In the genomic region with DNA sequence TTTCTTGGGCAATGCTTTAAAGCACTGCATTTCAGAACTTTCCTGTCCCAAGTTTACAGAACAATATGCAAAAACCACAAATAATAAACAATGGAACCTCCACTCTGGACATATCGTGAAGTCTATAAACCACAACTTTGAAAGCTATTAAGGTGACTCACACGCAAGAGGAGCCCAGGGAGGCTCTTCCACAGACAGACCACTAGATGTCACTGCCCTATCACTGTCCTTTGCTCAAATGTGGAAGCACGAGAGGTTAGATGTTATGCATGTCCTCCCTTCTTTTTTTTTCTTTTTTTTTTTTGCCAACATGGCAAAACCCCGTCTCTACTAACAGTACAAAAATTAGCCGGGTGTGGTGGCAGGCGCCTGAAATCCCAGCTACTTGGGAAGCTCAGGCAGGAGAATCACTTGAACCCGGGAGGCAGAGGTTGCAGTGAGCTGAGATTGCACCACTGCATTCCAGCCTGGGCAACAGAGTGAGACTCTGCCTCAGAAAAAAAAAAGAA, we compare ENCODE assay signal across 8 cellular contexts.
DNase-seq lines count a peak whose midpoint lies in the region; ATAC-seq and TF ChIP-seq lines count a peak whose summit lies in the region.
"Not testable (repeated sequence)": the region's sequence is repeated elsewhere in the genome, so short reads cannot be mapped to it uniquely, and the experiment has no call there.

No MANE protein-coding gene starts in this region.

- not testable (repeated sequence) for H3K27ac Mint-ChIP-seq in GM23338; stimulated activated naive CD8-positive, alpha-beta T cell treated with anti-CD3 and anti-CD28 coated beads, Interleukin-15, amount 100 ng/mL, for 72 hours

- TF ChIP-seq CTCF in GM23338 (conservative IDR thresholded peaks at IDR 0.05; ENCODE audit: low read depth in 2 of 2) (peak; percentile 98 to 99), OCI-LY1 (IDR thresholded peaks at IDR 0.05; ENCODE audit: low read length) (peak; percentile 92), mucosa of descending colon (IDR thresholded peaks at IDR 0.05) (peak; percentile 74)

- not testable (repeated sequence) for H3K9me3 Mint-ChIP-seq in GM23338; stimulated activated naive CD8-positive, alpha-beta T cell treated with anti-CD3 and anti-CD28 coated beads, Interleukin-15, amount 100 ng/mL, for 72 hours

- in situ Hi-C loops in G401 (cut with HindIII; ENCODE audit: low sequenced_read_pairs): not testable (repeated sequence)
- in situ Hi-C loops in KBM-7 (cut with MboI; ENCODE audit: low pct_unique_long_range_greater_than_20kb, low sequenced_read_pairs): loop anchor here (25.0 kb wide), 1 partner anchor 234 kb away; no protein-coding TSS in a partner anchor

- H3K36me3 Mint-ChIP-seq in GM23338 (ENCODE audit: low read depth): not testable (repeated sequence)

- H3F3A ChIP-seq in GM23338 (replicated peaks; ENCODE audit: low read depth); OCI-LY1 (ENCODE audit: insufficient read depth, low read length): not testable (repeated sequence)

- not testable (repeated sequence) for H3K4me1 ChIP-seq in GM23338 (ENCODE audit: insufficient read depth); mucosa of descending colon (ENCODE audit: low read depth)
- peaks cover 53% of the 10 kb centered on the region for H3K4me1 ChIP-seq in OCI-LY1 (ENCODE audit: insufficient read depth, low read length, severe bottlenecking)

- H3K9ac ChIP-seq in OCI-LY1 (ENCODE audit: low read length): not testable (repeated sequence)

- H3K4me1 Mint-ChIP-seq in GM23338; stimulated activated naive CD8-positive, alpha-beta T cell treated with anti-CD3 and anti-CD28 coated beads, Interleukin-15, amount 100 ng/mL, for 72 hours: not testable (repeated sequence)

- not testable (repeated sequence) for H3K27me3 ChIP-seq in GM23338 (ENCODE audit: insufficient read depth); OCI-LY1 (ENCODE audit: insufficient read depth, low read length)

- not testable (repeated sequence) for H3K4me3 Mint-ChIP-seq in GM23338; stimulated activated naive CD8-positive, alpha-beta T cell treated with anti-CD3 and anti-CD28 coated beads, Interleukin-15, amount 100 ng/mL, for 72 hours

- not testable (repeated sequence) for H3K36me3 ChIP-seq in GM23338 (ENCODE audit: insufficient read depth); OCI-LY1 (ENCODE audit: insufficient read depth, low read length); mucosa of descending colon (ENCODE audit: low read depth)

- H2AFZ ChIP-seq in GM23338; OCI-LY1 (ENCODE audit: low read length): not testable (repeated sequence)

- H3K4me3 ChIP-seq in GM23338; OCI-LY1 (ENCODE audit: low read depth, low read length, poor library complexity, severe bottlenecking); mucosa of descending colon: not testable (repeated sequence)

- not testable (repeated sequence) for H3K9me3 ChIP-seq in OCI-LY1 (ENCODE audit: low read length); mucosa of descending colon

- not testable (repeated sequence) for H3K27me3 Mint-ChIP-seq in GM23338 (ENCODE audit: insufficient read depth, low read depth, poor library complexity)
- peaks cover 11% of the 10 kb centered on the region for H3K27me3 Mint-ChIP-seq in stimulated activated naive CD8-positive, alpha-beta T cell treated with anti-CD3 and anti-CD28 coated beads, Interleukin-15, amount 100 ng/mL, for 72 hours

- not testable (repeated sequence) for H3K27ac ChIP-seq in GM23338 (ENCODE audit: low read depth)
- peak overlapping the region; percentile 95 for H3K27ac ChIP-seq in OCI-LY1 (ENCODE audit: low read depth, low read length, poor library complexity, severe bottlenecking)

- not testable (repeated sequence) for H3K9me2 ChIP-seq in GM23338 (ENCODE audit: insufficient read depth); OCI-LY1 (ENCODE audit: low read depth, low read length)

- peak; percentile 98 for ATAC-seq in GM23338
- peak; percentile 100 for ATAC-seq in mucosa of descending colon
- ATAC-seq in stimulated activated naive CD8-positive, alpha-beta T cell treated with anti-CD3 and anti-CD28 coated beads, Interleukin-15, amount 100 ng/mL, for 72 hours: peak; percentile 96

- intact Hi-C loops in mucosa of descending colon (cut with DNase I, micrococcal nuclease): loop anchor here (2.0 to 5.0 kb wide), 2 partner anchors 234 kb away; no protein-coding TSS in a partner anchor

- H3K4me2 ChIP-seq in GM23338: not testable (repeated sequence)
- peak overlapping the region; percentile 25; the same call in 1 of the 2 replicates for H3K4me2 ChIP-seq in OCI-LY1 (ENCODE audit: low read length)

- not testable (repeated sequence) for H3K79me2 ChIP-seq in GM23338 (replicated peaks; ENCODE audit: insufficient read depth); OCI-LY1 (ENCODE audit: insufficient read depth, low read length)

- DNase-seq in G401 (ENCODE audit: low spot score) (peak; percentile 91), GM23338 (ENCODE audit: low spot score) (peak; percentile 89), KBM-7 (peak; percentile 90), epidermal melanocyte (ENCODE audit: insufficient read length, low spot score) (peak; percentile 74), mucosa of descending colon (peak in 2 of 3 donors; percentile 38 to 75)
- DNase-seq in activated CD8-positive, alpha-beta memory T cell treated with anti-CD3 and anti-CD28 coated beads, Interleukin-2, amount 50 U/mL, for 4 hours: peak; percentile 32
- DNase-seq in stimulated activated naive CD8-positive, alpha-beta T cell treated with anti-CD3 and anti-CD28 coated beads, Interleukin-15, amount 100 ng/mL, for 72 hours: peak; percentile 44 to 60

- H4K20me1 ChIP-seq in GM23338 (replicated peaks; ENCODE audit: insufficient read depth); OCI-LY1 (ENCODE audit: insufficient read depth, low read length): not testable (repeated sequence)

Comparison
In these comparisons a context has a peak if more than half of its experiments do, and no peak if none do; other contexts are left out.
1. DNase-seq: peak in every context shown above with its lines; median percentile 91 in G401; 90 in KBM-7; 89 in GM23338; 74 in epidermal melanocyte; 56 in mucosa of descending colon; 52 in stimulated activated naive CD8-positive, alpha-beta T cell treated with anti-CD3 and anti-CD28 coated beads, Interleukin-15, amount 100 ng/mL, for 72 hours; 32 in activated CD8-positive, alpha-beta memory T cell treated with anti-CD3 and anti-CD28 coated beads, Interleukin-2, amount 50 U/mL, for 4 hours.